Comparison of ENCODE assay signal across 12 cellular contexts in the genomic region with DNA sequence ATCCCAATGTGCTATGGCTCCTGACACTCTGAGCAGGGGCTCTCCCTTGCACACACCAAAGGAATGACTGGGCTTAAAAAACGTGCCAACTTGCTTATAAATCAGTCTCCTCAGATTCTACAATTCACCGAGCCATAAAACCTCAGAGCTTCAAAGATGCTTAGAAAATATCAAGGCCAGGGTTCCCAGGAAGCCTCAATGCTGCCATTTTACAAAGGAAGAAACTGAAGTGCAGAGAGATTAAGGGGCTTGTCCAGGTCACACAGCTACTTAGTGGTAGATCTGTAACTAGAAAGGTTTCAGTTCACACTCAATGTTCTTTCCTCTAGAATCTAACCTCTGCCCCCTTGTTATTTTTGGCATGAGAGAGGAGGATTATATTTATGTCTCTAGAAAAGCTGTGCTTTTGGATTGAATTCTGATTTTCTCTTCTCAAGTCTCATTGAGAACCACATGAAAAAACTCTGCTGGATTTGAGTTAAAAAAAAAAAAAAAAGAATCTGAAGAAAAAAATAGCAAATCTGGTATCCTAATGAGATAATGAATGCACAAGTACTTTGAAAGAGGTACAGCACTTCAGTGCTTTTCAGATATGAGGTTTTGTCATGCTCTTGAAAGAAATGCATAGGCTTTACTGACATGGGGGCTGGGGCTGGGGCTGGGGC. TPM values are rescaled to one million over a fixed set of nuclear protein-coding genes. Genes with fewer than 3 reads are reported as not detected.
DNase-seq lines count a peak whose midpoint lies in the region; ATAC-seq, FAIRE-seq and TF ChIP-seq lines count a peak whose summit lies in the region.
"Had no signal": no experiment of that assay in that cellular context is flagged by ENCODE, and none has a peak within 500 bp of the region (broad histone marks: within the 10 kb centered on the region; RNA-seq: fewer than 3 reads in every experiment).

No MANE protein-coding gene starts in this region.

- H3K36me3 Mint-ChIP-seq in activated T-helper 2 cell treated with anti-CD3 and anti-CD28 coated beads, Interferon-gamma antibody, Interleukin-2, Interleukin-4, amounts not matched to agents 10 μg/mL and 5 μg/mL and 100 μg/mL, durations not matched to agents 14 hours and 24 hours and 36 hours (ENCODE audit: low read depth), result peaks cover 7% of the 10 kb centered on the region

- TF ChIP-seq POLR2A in GM12891 (IDR thresholded peaks at IDR 0.05; ENCODE audit: low read depth, low read length), result no peak

- H3K4me3 Mint-ChIP-seq in activated T-helper 2 cell treated with anti-CD3 and anti-CD28 coated beads, Interferon-gamma antibody, Interleukin-2, Interleukin-4, amounts not matched to agents 10 μg/mL and 5 μg/mL and 100 μg/mL, durations not matched to agents 14 hours and 24 hours and 36 hours (ENCODE audit: low read depth), result no peak overlapping the region

- peaks cover 31% of the 10 kb centered on the region for H3K4me1 Mint-ChIP-seq in activated T-helper 2 cell treated with anti-CD3 and anti-CD28 coated beads, Interferon-gamma antibody, Interleukin-2, Interleukin-4, amounts not matched to agents 10 μg/mL and 5 μg/mL and 100 μg/mL, durations not matched to agents 14 hours and 24 hours and 36 hours (ENCODE audit: low read depth)

- H3K27ac Mint-ChIP-seq in activated T-helper 2 cell treated with anti-CD3 and anti-CD28 coated beads, Interferon-gamma antibody, Interleukin-2, Interleukin-4, amounts not matched to agents 10 μg/mL and 5 μg/mL and 100 μg/mL, durations not matched to agents 14 hours and 24 hours and 36 hours, result peak overlapping the region; percentile 80

- H3K27me3 Mint-ChIP-seq in activated T-helper 2 cell treated with anti-CD3 and anti-CD28 coated beads, Interferon-gamma antibody, Interleukin-2, Interleukin-4, amounts not matched to agents 10 μg/mL and 5 μg/mL and 100 μg/mL, durations not matched to agents 14 hours and 24 hours and 36 hours (ENCODE audit: low read depth), result peaks cover 10% of the 10 kb centered on the region

- peaks cover 30% of the 10 kb centered on the region for H3K9me3 Mint-ChIP-seq in activated T-helper 2 cell treated with anti-CD3 and anti-CD28 coated beads, Interferon-gamma antibody, Interleukin-2, Interleukin-4, amounts not matched to agents 10 μg/mL and 5 μg/mL and 100 μg/mL, durations not matched to agents 14 hours and 24 hours and 36 hours

- intact Hi-C loops in activated T-helper 2 cell treated with anti-CD3 and anti-CD28 coated beads, Interferon-gamma antibody, Interleukin-2, Interleukin-4, amounts not matched to agents 10 μg/mL and 5 μg/mL and 100 μg/mL, durations not matched to agents 14 hours and 24 hours and 36 hours (cut with micrococcal nuclease), result loop anchor here (2.0 to 5.0 kb wide), 2 partner anchors 47 to 1525 kb away; no protein-coding TSS in a partner anchor

- FAIRE-seq in GM12891 (lab: Jason Lieb, UNC), result peak; percentile 78

- peak; percentile 55 for ATAC-seq in GM19397 (IDR thresholded peaks at IDR 0.05; ENCODE audit: unreplicated experiment)
- ATAC-seq in HG03039 (IDR thresholded peaks at IDR 0.05; ENCODE audit: unreplicated experiment), result peak; percentile 28
- ATAC-seq: left ventricle myocardium superior had no signal

- DNase-seq in GM12891 (ENCODE audit: insufficient read length, low spot score), result no peak
- no peak for DNase-seq in activated T-helper 2 cell treated with anti-CD3 and anti-CD28 coated beads, Interferon-gamma antibody, Interleukin-2, Interleukin-4, amounts not matched to agents 10 μg/mL and 5 μg/mL and 100 μg/mL, durations not matched to agents 14 hours and 24 hours and 36 hours (ENCODE audit: low spot score)
- DNase-seq in SHP77 (lab: John Stamatoyannopoulos, UW), result no peak
- no peak for DNase-seq in retina
- no peak for DNase-seq in pons (ENCODE audit: low spot score)
- no peak for DNase-seq in SK-N-DZ (ENCODE audit: low spot score)
- DNase-seq: DMS79 treated with DMSO at 0.1 percent for 48 hours, left ventricle myocardium superior, NCI-H82, tibial artery had no signal

TF ChIP-seq in GM12891, 5 proteins besides CTCF, POLR2A, EP300 and RAD21:
- TF ChIP-seq TAF1 (IDR thresholded peaks at IDR 0.05; ENCODE audit: low read depth, low read length), result peak; percentile 18; the same call in 1 of the 2 replicates
- TF ChIP-seq POU2F2 (IDR thresholded peaks at IDR 0.05; ENCODE audit: low read depth, low read length), result no peak
- TF ChIP-seq POLR2AphosphoS5 (IDR thresholded peaks at IDR 0.05; ENCODE audit: low read depth, low read length), result no peak
- TF ChIP-seq PAX5 (IDR thresholded peaks at IDR 0.05; ENCODE audit: insufficient read depth, low read length, severe bottlenecking), result no peak

RNA-seq across cellular contexts. Expression of a gene that starts 22.3 kb away (rescaled TPM):
- polyA plus RNA-seq in GM12891 (2012; ENCODE audit: low read depth, missing spikeins), result 224 TPM
- total RNA-seq in activated T-helper 2 cell treated with anti-CD3 and anti-CD28 coated beads, Interferon-gamma antibody, Interleukin-2, Interleukin-4, amounts not matched to agents 10 μg/mL and 5 μg/mL and 100 μg/mL, durations not matched to agents 14 hours and 24 hours and 36 hours, result 5.5 and 5.6 TPM in 2 replicates
- polyA plus RNA-seq in SK-N-DZ (2014; cell fraction: cytosol; rRNA removed), result 19.2 and 19.5 TPM in 2 replicates
- 9.0 and 10.4 TPM in 2 replicates for polyA plus RNA-seq in SK-N-DZ (2014; cell fraction: nucleus; rRNA removed)
